ENCODE assay signal across 11 cellular contexts in the genomic region with DNA sequence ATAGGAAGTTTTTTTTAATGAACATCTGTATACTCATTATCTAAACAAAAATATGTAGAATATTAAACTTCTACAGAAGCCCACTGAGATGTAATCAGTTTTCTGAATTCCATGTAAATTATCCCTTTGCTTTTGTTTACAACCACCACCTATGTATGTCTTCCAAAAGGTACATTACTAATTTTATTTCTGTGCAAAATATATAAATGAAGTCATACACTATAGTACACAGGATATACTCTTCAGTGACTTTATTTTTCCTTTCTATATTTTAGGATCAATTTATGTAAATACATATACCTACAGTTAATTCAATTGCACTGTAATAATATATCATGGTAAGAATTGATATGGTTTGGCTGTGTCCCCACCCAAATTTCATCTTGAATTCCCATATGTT.
"Had no signal": no experiment of that assay in that cellular context is flagged by ENCODE, and none has a peak within 500 bp of the region (broad histone marks: within the 10 kb centered on the region; RNA-seq: fewer than 3 reads in every experiment).

No MANE protein-coding gene starts in this region.

- H3K4me2 ChIP-seq: GM23338 had no signal

- H3K9me3 ChIP-seq: HAP-1 had no signal

- H3K9ac ChIP-seq: GM23248 had no signal

- H3K4me3 ChIP-seq: GM23248, GM23338, HAP-1 had no signal

- H3K4me1 ChIP-seq: HAP-1 had no signal

- FAIRE-seq: H1, H54 had no signal

- H3K27ac ChIP-seq: GM23248 had no signal

- ATAC-seq: GM23338, HCT116 had no signal

- H3K36me3 ChIP-seq: HAP-1 had no signal

- H2AFZ ChIP-seq: GM23248, GM23338 had no signal

- DNase-seq: GM23248, GOT3, H7, H9, HCEC 1CT, HFFc6 had no signal
